ENCODE assay signal across 29 cellular contexts in genomic region chr12:24113701-24114100, GRCh38.
"Had no signal": no experiment of that assay in that cellular context is flagged by ENCODE, and none has a peak within 500 bp of the region (broad histone marks: within the 10 kb centered on the region; RNA-seq: fewer than 3 reads in every experiment).

No MANE protein-coding gene starts in this region.

- H3K4me3 ChIP-seq: cardiac muscle cell, coronary artery, heart right ventricle, left ventricle myocardium inferior, lung, pancreas, prostate gland, right atrium auricular region, spleen, transverse colon had no signal

- H3K4me1 ChIP-seq: left ventricle myocardium inferior, pancreas, prostate gland, right atrium auricular region, transverse colon had no signal

- H3K36me3 Mint-ChIP-seq: activated CD4-positive, alpha-beta memory T cell treated with anti-CD3 and anti-CD28 coated beads for 36 hours; activated naive CD4-positive, alpha-beta T cell treated with anti-CD3 and anti-CD28 coated beads, Interleukin-2, amount 50 U/mL, for 24 hours; brain; naive B cell had no signal

- FAIRE-seq: pancreas had no signal

- H3K4me1 Mint-ChIP-seq: activated CD4-positive, alpha-beta T cell treated with anti-CD3 and anti-CD28 coated beads, Interleukin-2, amount 10 ng/mL, durations not matched to agents 24 days and 14 days; activated naive CD4-positive, alpha-beta T cell treated with anti-CD3 and anti-CD28 coated beads, Interleukin-2, amount 50 U/mL, for 24 hours; activated naive CD8-positive, alpha-beta T cell treated with anti-CD3 and anti-CD28 coated beads, Interleukin-2, amount 50 U/mL, for 24 hours; activated T-helper 17 cell treated with anti-CD3 and anti-CD28 coated beads, Interleukin-2, amount 50 U/mL, for 72 hours; naive B cell; nephron progenitor cell had no signal

- H3K9me3 ChIP-seq: heart right ventricle, left ventricle myocardium inferior, pancreas, prostate gland, right atrium auricular region, spleen, transverse colon had no signal

- H3K27ac Mint-ChIP-seq: activated CD4-positive, alpha-beta memory T cell treated with anti-CD3 and anti-CD28 coated beads for 36 hours; activated CD4-positive, alpha-beta T cell treated with anti-CD3 and anti-CD28 coated beads, Interleukin-2, amount 10 ng/mL, durations not matched to agents 24 days and 14 days; activated naive CD4-positive, alpha-beta T cell treated with anti-CD3 and anti-CD28 coated beads, Interleukin-2, amount 50 U/mL, for 24 hours; activated naive CD8-positive, alpha-beta T cell treated with anti-CD3 and anti-CD28 coated beads, Interleukin-2, amount 50 U/mL, for 24 hours; activated T-helper 17 cell treated with anti-CD3 and anti-CD28 coated beads, Interleukin-2, amount 50 U/mL, for 72 hours; brain; naive B cell; nephron progenitor cell; T-helper 1 cell treated with Interleukin-12 subunit alpha and Interleukin-12 subunit beta and Interleukin-4 antibody, amounts not matched to agents 30 μg/mL and 1 μg/mL, for 36 hours had no signal

- H3K4me3 Mint-ChIP-seq: activated CD4-positive, alpha-beta memory T cell treated with anti-CD3 and anti-CD28 coated beads for 36 hours; activated CD4-positive, alpha-beta T cell treated with anti-CD3 and anti-CD28 coated beads, Interleukin-2, amount 10 ng/mL, durations not matched to agents 24 days and 14 days; activated naive CD4-positive, alpha-beta T cell treated with anti-CD3 and anti-CD28 coated beads, Interleukin-2, amount 50 U/mL, for 24 hours; activated naive CD8-positive, alpha-beta T cell treated with anti-CD3 and anti-CD28 coated beads, Interleukin-2, amount 50 U/mL, for 24 hours; activated T-cell treated with anti-CD3 and anti-CD28 coated beads, Interleukin-2, amount 50 U/mL, for 4 hours; activated T-helper 17 cell treated with anti-CD3 and anti-CD28 coated beads, Interleukin-2, amount 50 U/mL, for 72 hours; brain; naive B cell; nephron progenitor cell; T-helper 1 cell treated with Interleukin-12 subunit alpha and Interleukin-12 subunit beta and Interleukin-4 antibody, amounts not matched to agents 30 μg/mL and 1 μg/mL, for 36 hours had no signal

- H3K27me3 ChIP-seq: cardiac muscle cell, heart right ventricle, pancreas, right atrium auricular region, spleen, transverse colon had no signal

- DNase-seq: activated CD4-positive, alpha-beta memory T cell treated with anti-CD3 and anti-CD28 coated beads for 36 hours; activated CD4-positive, alpha-beta T cell treated with anti-CD3 and anti-CD28 coated beads, Interleukin-2, amount 10 ng/mL, durations not matched to agents 24 days and 14 days; activated CD4-positive, CD25-positive, alpha-beta regulatory T cell treated with anti-CD3 and anti-CD28 coated beads, Interleukin-2, amount 50 U/mL, for 72 hours; activated CD8-positive, alpha-beta memory T cell treated with anti-CD3 and anti-CD28 coated beads, Interleukin-2, amount 50 U/mL, for 48 hours; activated gamma-delta T cell treated with Interleukin-2 at 50 U/mL for 16 hours; activated naive CD8-positive, alpha-beta T cell treated with anti-CD3 and anti-CD28 coated beads, Interleukin-2, amount 50 U/mL, for 24 hours; activated T-cell treated with anti-CD3 and anti-CD28 coated beads, Interleukin-2, amount 50 U/mL, for 4 hours; cerebellar nuclear complex; foreskin melanocyte; heart right ventricle; kidney glomerular epithelial cell; left ventricle myocardium inferior; naive B cell; nephron progenitor cell; pancreas; spleen; stimulated activated naive CD4-positive, alpha-beta T cell; T1000; transverse colon had no signal

- H3K36me3 ChIP-seq: cardiac muscle cell, heart right ventricle, left ventricle myocardium inferior, pancreas, prostate gland, right atrium auricular region, spleen, transverse colon had no signal

- ATAC-seq: activated naive CD8-positive, alpha-beta T cell treated with anti-CD3 and anti-CD28 coated beads, Interleukin-2, amount 50 U/mL, for 24 hours; activated T-cell treated with anti-CD3 and anti-CD28 coated beads, Interleukin-2, amount 50 U/mL, for 4 hours; activated T-helper 17 cell treated with anti-CD3 and anti-CD28 coated beads, Interleukin-2, amount 50 U/mL, for 72 hours; esophagus mucosa; heart right ventricle; pancreas had no signal

- H3K27ac ChIP-seq: cardiac muscle cell, coronary artery, heart right ventricle, left ventricle myocardium inferior, pancreas, prostate gland, right atrium auricular region, spleen, transverse colon had no signal

- H3K27me3 Mint-ChIP-seq: activated CD4-positive, alpha-beta memory T cell treated with anti-CD3 and anti-CD28 coated beads for 36 hours; activated CD4-positive, alpha-beta T cell treated with anti-CD3 and anti-CD28 coated beads, Interleukin-2, amount 10 ng/mL, durations not matched to agents 24 days and 14 days; activated naive CD4-positive, alpha-beta T cell treated with anti-CD3 and anti-CD28 coated beads, Interleukin-2, amount 50 U/mL, for 24 hours; activated naive CD8-positive, alpha-beta T cell treated with anti-CD3 and anti-CD28 coated beads, Interleukin-2, amount 50 U/mL, for 24 hours; activated T-helper 17 cell treated with anti-CD3 and anti-CD28 coated beads, Interleukin-2, amount 50 U/mL, for 72 hours; brain; naive B cell had no signal

- H3K9me3 Mint-ChIP-seq: activated CD4-positive, alpha-beta memory T cell treated with anti-CD3 and anti-CD28 coated beads for 36 hours; activated CD4-positive, alpha-beta T cell treated with anti-CD3 and anti-CD28 coated beads, Interleukin-2, amount 10 ng/mL, durations not matched to agents 24 days and 14 days; activated naive CD4-positive, alpha-beta T cell treated with anti-CD3 and anti-CD28 coated beads, Interleukin-2, amount 50 U/mL, for 24 hours; activated naive CD8-positive, alpha-beta T cell treated with anti-CD3 and anti-CD28 coated beads, Interleukin-2, amount 50 U/mL, for 24 hours; naive B cell; nephron progenitor cell; T-helper 1 cell treated with Interleukin-12 subunit alpha and Interleukin-12 subunit beta and Interleukin-4 antibody, amounts not matched to agents 30 μg/mL and 1 μg/mL, for 36 hours had no signal
